ENCODE assay signal across 9 cellular contexts in genomic region chr10:35822316-35822715, GRCh38.
DNase-seq lines count a peak whose midpoint lies in the region; ATAC-seq, FAIRE-seq and TF ChIP-seq lines count a peak whose summit lies in the region.
"Had no signal": no experiment of that assay in that cellular context is flagged by ENCODE, and none has a peak within 500 bp of the region (broad histone marks: within the 10 kb centered on the region; RNA-seq: fewer than 3 reads in every experiment).

No MANE protein-coding gene starts in this region.

- H3K9me3 Mint-ChIP-seq in chondrocyte (ENCODE audit: low read depth): peaks cover 2% of the 10 kb centered on the region

- H3K36me3 ChIP-seq in lower lobe of right lung (no peaks in the 10 kb centered on the region), spleen (no peaks in the 10 kb centered on the region)

- H3K27ac ChIP-seq in A549 (no peak overlapping the region), lower lobe of right lung (no peak overlapping the region), spleen (no peak overlapping the region)

- no peak for FAIRE-seq in A549 (lab: Jason Lieb, UNC)

- no peaks in the 10 kb centered on the region for H3K36me3 Mint-ChIP-seq in chondrocyte (ENCODE audit: low read depth)

- TF ChIP-seq POLR2A in A549 (IDR thresholded peaks at IDR 0.05; ENCODE audit: low read length): no peak
- TF ChIP-seq POLR2A in spleen (IDR thresholded peaks at IDR 0.05): no peak

- H3K4me1 ChIP-seq in A549 (no peaks in the 10 kb centered on the region), lower lobe of right lung (no peaks in the 10 kb centered on the region), spleen (no peaks in the 10 kb centered on the region)

- peak overlapping the region; percentile 67 for H3K27ac Mint-ChIP-seq in chondrocyte (ENCODE audit: unreplicated experiment)

- 52% methylated on average over 3 of the region's 9 CpGs for WGBS in A549 (ENCODE audit: missing lambda C conversion rate)
- WGBS in spleen, 5 donors: 56 to 82% (median 77%) methylated on average over 2 to 9 of the region's 9 CpGs

- H3K4me1 Mint-ChIP-seq in chondrocyte (ENCODE audit: low read depth): peaks cover 36% of the 10 kb centered on the region

- ATAC-seq in A549: peak; percentile 59 to 73; a peak in 5 of 6 replicates
- ATAC-seq in lower lobe of right lung: peak; percentile 91
- no peak for ATAC-seq in HG03139 (IDR thresholded peaks at IDR 0.05; ENCODE audit: unreplicated experiment)
- ATAC-seq in HG03175 (IDR thresholded peaks at IDR 0.05; ENCODE audit: unreplicated experiment): no peak

- TF ChIP-seq EP300 in A549 (IDR thresholded peaks at IDR 0.05): no peak

- intact Hi-C loops in lower lobe of right lung (cut with DNase I): no loop called here
- intact Hi-C loops in spleen (cut with DNase I; ENCODE audit: low total_unique reads): no loop called here

- H3K4me3 Mint-ChIP-seq in chondrocyte (ENCODE audit: unreplicated experiment): no peak overlapping the region

- H3K9me3 ChIP-seq in A549 (no peaks in the 10 kb centered on the region), lower lobe of right lung (no peaks in the 10 kb centered on the region), spleen (no peaks in the 10 kb centered on the region)

- H3K27me3 Mint-ChIP-seq in chondrocyte (ENCODE audit: low read depth): no peaks in the 10 kb centered on the region

- TF ChIP-seq RAD21 in A549 (conservative IDR thresholded peaks at IDR 0.05 in 1 of 2, IDR thresholded peaks at IDR 0.05 in 1 of 2): no peak

- no peak overlapping the region for H3K4me2 ChIP-seq in A549

- peak in 1 of 2 experiments; percentile 33 for DNase-seq in A549 (ENCODE audit: low read depth in 1 of 2, low spot score in 1 of 2)
- peak; percentile 7 for DNase-seq in HT-29 (ENCODE audit: low spot score)
- peak; percentile 97 for DNase-seq in chondrocyte (ENCODE audit: low spot score)
- DNase-seq in lower lobe of right lung: peak; percentile 80
- DNase-seq in NCI-H2107 (lab: John Stamatoyannopoulos, UW): no peak
- no peak for DNase-seq in spleen
- DNase-seq: DND-41 had no signal

- TF ChIP-seq CTCF in A549 (IDR thresholded peaks at IDR 0.05) (no peak), chondrocyte (IDR thresholded peaks at IDR 0.05) (peak; percentile 63), lower lobe of right lung (IDR thresholded peaks at IDR 0.05) (no peak), spleen (IDR thresholded peaks at IDR 0.05 in 8 of 11, conservative IDR thresholded peaks at IDR 0.05 in 3 of 11) (no peak)

- CTCF ChIA-PET in A549 (lab: Yijun Ruan, JAX): interaction anchor here (0.7 kb wide), 1 partner anchor 10 kb away, joined by 3 read pairs; no protein-coding TSS in a partner anchor

- H3K27me3 ChIP-seq in lower lobe of right lung (ENCODE audit: low read depth) (no peaks in the 10 kb centered on the region), spleen (replicated peaks in 1 of 7) (no peaks in the 10 kb centered on the region)

- POLR2A ChIA-PET in A549 (lab: Yijun Ruan, JAX): no interaction called here

- no peak overlapping the region for H3K4me3 ChIP-seq in A549
- no peak overlapping the region for H3K4me3 ChIP-seq in lower lobe of right lung
- H3K4me3 ChIP-seq in spleen: no peak overlapping the region

TF ChIP-seq in A549, 52 proteins besides CTCF, POLR2A, EP300 and RAD21:
- no peak for TF ChIP-seq EHMT2 (IDR thresholded peaks at IDR 0.05; ENCODE audit: low read depth)
- no peak for TF ChIP-seq MAFK (IDR thresholded peaks at IDR 0.05; ENCODE audit: partially characterized antibody)
- TF ChIP-seq RCOR1 (IDR thresholded peaks at IDR 0.05; ENCODE audit: low read depth, low read length): no peak
- no peak for TF ChIP-seq RNF2 (IDR thresholded peaks at IDR 0.05; ENCODE audit: borderline replicate concordance, low read depth)

Comparison
In these comparisons a context has a peak if more than half of its experiments do, and no peak if none do; other contexts are left out.
1. ATAC-seq: peak in A549 (2 of 2) and lower lobe of right lung (2 of 2); none in HG03139 (single experiment) and HG03175 (single experiment).
2. DNase-seq: peak in HT-29 (single experiment), chondrocyte (single experiment) and lower lobe of right lung (single experiment); none in NCI-H2107 (single experiment) and spleen (single experiment).